19 cellular contexts compared by ENCODE assay signal in genomic region chr14:62209287-62209899, GRCh38.
DNase-seq lines count a peak whose midpoint lies in the region; ATAC-seq and TF ChIP-seq lines count a peak whose summit lies in the region.
"Had no signal": no experiment of that assay in that cellular context is flagged by ENCODE, and none has a peak within 500 bp of the region (broad histone marks: within the 10 kb centered on the region; RNA-seq: fewer than 3 reads in every experiment).

No MANE protein-coding gene starts in this region.

- no peaks in the 10 kb centered on the region for H3K27me3 ChIP-seq in breast epithelium
- H3K27me3 ChIP-seq: body of pancreas had no signal

- POLR2A ChIA-PET in MCF 10A (lab: Yijun Ruan, JAX): no interaction called here

- TSS peak; percentile 57 for BruUV-seq in MCF 10A (replicated peaks; lab: Mats Ljungman, UMichigan)

- CTCF ChIA-PET in MCF 10A (lab: Yijun Ruan, JAX): no interaction called here

- TF ChIP-seq CTCF in MCF 10A (IDR thresholded peaks at IDR 0.05; ENCODE audit: unreplicated experiment): no peak
- TF ChIP-seq CTCF in breast epithelium (IDR thresholded peaks at IDR 0.05): no peak
- no peak for TF ChIP-seq CTCF in fibroblast of villous mesenchyme (IDR thresholded peaks at IDR 0.05; ENCODE audit: insufficient read depth, low read depth, low read length)
- no peak for TF ChIP-seq CTCF in nephron progenitor cell (IDR thresholded peaks at IDR 0.05)

- H3K27ac Mint-ChIP-seq in MCF 10A (ENCODE audit: low read depth, unreplicated experiment) (peak overlapping the region; percentile 57), nephron progenitor cell (no peak overlapping the region)
- H3K27ac Mint-ChIP-seq: nephron had no signal

- no peaks in the 10 kb centered on the region for H3K4me1 ChIP-seq in breast epithelium
- H3K4me1 ChIP-seq: body of pancreas had no signal

- peaks cover 0 to 2% of the 10 kb centered on the region in 2 donors for H3K9me3 ChIP-seq in breast epithelium
- H3K9me3 ChIP-seq: body of pancreas had no signal

- no peak for TF ChIP-seq POLR2A in breast epithelium (IDR thresholded peaks at IDR 0.05)

- DNase-seq in MCF 10A (ENCODE audit: unreplicated experiment): peak; percentile 80
- DNase-seq in breast epithelium (ENCODE audit: low spot score in 2 of 2): no peak
- peak; percentile 91 for DNase-seq in amniotic epithelial cell (ENCODE audit: low read depth)
- DNase-seq in fibroblast of villous mesenchyme (ENCODE audit: low read depth): peak; percentile 71
- DNase-seq in nephron progenitor cell: no peak
- DNase-seq in pons (ENCODE audit: low spot score): no peak
- DNase-seq: activated CD4-positive, alpha-beta T cell treated with anti-CD3 and anti-CD28 coated beads, Interleukin-2, amount 50 U/mL, for 4 hours; body of pancreas; DMS 273 treated with DMSO at 0.1 percent for 48 hours; hypothalamus; KBM-7; left ventricle myocardium superior; NCI-H146; T-helper 9 cell had no signal

- no peak for ATAC-seq in GM21737 (IDR thresholded peaks at IDR 0.05; ENCODE audit: unreplicated experiment)
- no peak for ATAC-seq in HG02623 (IDR thresholded peaks at IDR 0.05; ENCODE audit: unreplicated experiment)
- ATAC-seq: body of pancreas, left ventricle myocardium superior had no signal

- no peak overlapping the region for H3K4me3 Mint-ChIP-seq in MCF 10A (ENCODE audit: unreplicated experiment)
- H3K4me3 Mint-ChIP-seq in nephron progenitor cell: no peak overlapping the region
- H3K4me3 Mint-ChIP-seq: nephron had no signal

- no peaks in the 10 kb centered on the region for H3K36me3 ChIP-seq in breast epithelium

- no peaks in the 10 kb centered on the region for H3K27me3 Mint-ChIP-seq in MCF 10A (ENCODE audit: insufficient read depth, unreplicated experiment)
- H3K27me3 Mint-ChIP-seq in nephron progenitor cell (ENCODE audit: low read depth, poor library complexity): peaks cover 4% of the 10 kb centered on the region

- H3K4me3 ChIP-seq in breast epithelium (no peak overlapping the region), fibroblast of villous mesenchyme (ENCODE audit: low read depth, low read length) (no peak overlapping the region)
- H3K4me3 ChIP-seq: body of pancreas, skin epidermis had no signal

- peaks cover 38% of the 10 kb centered on the region for H3K4me1 Mint-ChIP-seq in MCF 10A (ENCODE audit: insufficient read depth, unreplicated experiment)
- H3K4me1 Mint-ChIP-seq in nephron progenitor cell: no peaks in the 10 kb centered on the region
- H3K4me1 Mint-ChIP-seq: nephron had no signal

- intact Hi-C loops in MCF 10A (cut with micrococcal nuclease) (no loop called here), breast epithelium (cut with DNase I; ENCODE audit: low total_unique reads) (no loop called here)

- no peaks in the 10 kb centered on the region for H3K36me3 Mint-ChIP-seq in MCF 10A (ENCODE audit: insufficient read depth, unreplicated experiment)
- peaks cover 9% of the 10 kb centered on the region for H3K36me3 Mint-ChIP-seq in nephron progenitor cell (ENCODE audit: low read depth)

- H3K9me3 Mint-ChIP-seq in MCF 10A (ENCODE audit: unreplicated experiment) (peaks cover 8% of the 10 kb centered on the region), nephron progenitor cell (peaks cover 27% of the 10 kb centered on the region)

- no peak overlapping the region for H3K27ac ChIP-seq in breast epithelium
- H3K27ac ChIP-seq: 22Rv1, body of pancreas, skin epidermis had no signal

Comparison
In these comparisons a context has a peak if more than half of its experiments do, and no peak if none do; other contexts are left out.
1. DNase-seq: peak in MCF 10A (single experiment), amniotic epithelial cell (single experiment) and fibroblast of villous mesenchyme (single experiment); none in breast epithelium (0 of 2), nephron progenitor cell (single experiment) and pons (single experiment).